Comparison of ENCODE assay signal across 1 cellular context in the genomic region with DNA sequence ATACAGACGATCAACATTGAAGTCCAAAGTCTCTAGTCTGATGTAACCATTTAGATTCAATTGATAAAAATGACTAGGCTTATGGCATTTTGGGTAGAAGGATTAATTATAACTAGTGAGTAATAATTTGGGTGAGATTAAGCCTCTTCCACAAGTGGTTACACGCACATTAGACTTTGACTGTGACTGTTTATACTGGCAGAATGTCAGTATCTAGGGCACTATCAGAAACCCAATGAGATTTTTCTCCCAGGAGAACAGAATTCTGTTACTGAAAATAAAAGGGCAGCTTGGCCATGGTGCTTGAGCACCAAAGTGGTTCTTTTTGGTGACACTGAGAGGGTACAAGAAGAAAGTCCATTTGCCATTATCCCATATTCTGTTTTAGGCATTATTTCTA.
TF ChIP-seq lines count a peak whose summit lies in the region.

No MANE protein-coding gene starts in this region.

TF ChIP-seq in HEK293, 187 proteins besides CTCF, POLR2A, EP300 and RAD21 (continued from another document):
- TF ChIP-seq, protein P1, sequence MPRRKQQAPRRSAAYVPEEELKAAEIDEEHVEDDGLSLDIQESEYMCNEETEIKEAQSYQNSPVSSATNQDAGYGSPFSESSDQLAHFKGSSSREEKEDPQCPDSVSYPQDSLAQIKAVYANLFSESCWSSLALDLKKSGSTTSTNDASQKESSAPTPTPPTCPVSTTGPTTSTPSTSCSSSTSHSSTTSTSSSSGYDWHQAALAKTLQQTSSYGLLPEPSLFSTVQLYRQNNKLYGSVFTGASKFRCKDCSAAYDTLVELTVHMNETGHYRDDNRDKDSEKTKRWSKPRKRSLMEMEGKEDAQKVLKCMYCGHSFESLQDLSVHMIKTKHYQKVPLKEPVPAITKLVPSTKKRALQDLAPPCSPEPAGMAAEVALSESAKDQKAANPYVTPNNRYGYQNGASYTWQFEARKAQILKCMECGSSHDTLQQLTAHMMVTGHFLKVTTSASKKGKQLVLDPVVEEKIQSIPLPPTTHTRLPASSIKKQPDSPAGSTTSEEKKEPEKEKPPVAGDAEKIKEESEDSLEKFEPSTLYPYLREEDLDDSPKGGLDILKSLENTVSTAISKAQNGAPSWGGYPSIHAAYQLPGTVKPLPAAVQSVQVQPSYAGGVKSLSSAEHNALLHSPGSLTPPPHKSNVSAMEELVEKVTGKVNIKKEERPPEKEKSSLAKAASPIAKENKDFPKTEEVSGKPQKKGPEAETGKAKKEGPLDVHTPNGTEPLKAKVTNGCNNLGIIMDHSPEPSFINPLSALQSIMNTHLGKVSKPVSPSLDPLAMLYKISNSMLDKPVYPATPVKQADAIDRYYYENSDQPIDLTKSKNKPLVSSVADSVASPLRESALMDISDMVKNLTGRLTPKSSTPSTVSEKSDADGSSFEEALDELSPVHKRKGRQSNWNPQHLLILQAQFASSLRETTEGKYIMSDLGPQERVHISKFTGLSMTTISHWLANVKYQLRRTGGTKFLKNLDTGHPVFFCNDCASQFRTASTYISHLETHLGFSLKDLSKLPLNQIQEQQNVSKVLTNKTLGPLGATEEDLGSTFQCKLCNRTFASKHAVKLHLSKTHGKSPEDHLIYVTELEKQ (tag by site-specific recombination; IDR thresholded peaks at IDR 0.05; ENCODE audit: borderline replicate concordance): no peak
- no peak for TF ChIP-seq TRIM28 (IDR thresholded peaks at IDR 0.05; ENCODE audit: borderline replicate concordance, low read length)
- TF ChIP-seq ZNF501 (tag by site-specific recombination; IDR thresholded peaks at IDR 0.05): no peak
- TF ChIP-seq ZNF660 (tag by site-specific recombination; IDR thresholded peaks at IDR 0.05): 0 out of 2 replicates have a peak, but pooled peaks have one; percentile 30
- TF ChIP-seq ZFP69B (tag by site-specific recombination; IDR thresholded peaks at IDR 0.05): no peak
- no peak for TF ChIP-seq ZNF707 (tag by site-specific recombination; IDR thresholded peaks at IDR 0.05)
- TF ChIP-seq, protein P2, sequence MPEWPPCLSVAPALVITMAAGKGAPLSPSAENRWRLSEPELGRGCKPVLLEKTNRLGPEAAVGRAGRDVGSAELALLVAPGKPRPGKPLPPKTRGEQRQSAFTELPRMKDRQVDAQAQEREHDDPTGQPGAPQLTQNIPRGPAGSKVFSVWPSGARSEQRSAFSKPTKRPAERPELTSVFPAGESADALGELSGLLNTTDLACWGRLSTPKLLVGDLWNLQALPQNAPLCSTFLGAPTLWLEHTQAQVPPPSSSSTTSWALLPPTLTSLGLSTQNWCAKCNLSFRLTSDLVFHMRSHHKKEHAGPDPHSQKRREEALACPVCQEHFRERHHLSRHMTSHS (tag by site-specific recombination; IDR thresholded peaks at IDR 0.05): no peak
- TF ChIP-seq, protein P3, sequence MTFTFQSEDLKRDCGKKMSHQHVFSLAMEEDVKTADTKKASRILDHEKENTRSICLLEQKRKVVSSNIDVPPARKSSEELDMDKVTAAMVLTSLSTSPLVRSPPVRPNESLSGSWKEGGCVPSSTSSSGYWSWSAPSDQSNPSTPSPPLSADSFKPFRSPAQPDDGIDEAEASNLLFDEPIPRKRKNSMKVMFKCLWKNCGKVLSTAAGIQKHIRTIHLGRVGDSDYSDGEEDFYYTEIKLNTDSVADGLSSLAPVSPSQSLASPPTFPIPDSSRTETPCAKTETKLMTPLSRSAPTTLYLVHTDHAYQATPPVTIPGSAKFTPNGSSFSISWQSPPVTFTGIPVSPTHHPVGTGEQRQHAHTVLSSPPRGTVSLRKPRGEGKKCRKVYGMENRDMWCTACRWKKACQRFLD (tag by site-specific recombination; IDR thresholded peaks at IDR 0.05): no peak
- no peak for TF ChIP-seq ZFHX2 (tag by site-specific recombination; conservative IDR thresholded peaks at IDR 0.05)
- TF ChIP-seq FEZF1 (tag by site-specific recombination; IDR thresholded peaks at IDR 0.05): 0 out of 2 replicates have a peak, but pooled peaks have one; percentile 20
- TF ChIP-seq ZEB2 (tag by site-specific recombination; IDR thresholded peaks at IDR 0.05): 0 out of 2 replicates have a peak, but pooled peaks have one; percentile 28
- no peak for TF ChIP-seq ZSCAN23 (tag by site-specific recombination; IDR thresholded peaks at IDR 0.05)
- no peak for TF ChIP-seq ZNF37A (tag by site-specific recombination; IDR thresholded peaks at IDR 0.05)
- TF ChIP-seq ZXDB (tag by site-specific recombination; IDR thresholded peaks at IDR 0.05): 0 out of 2 replicates have a peak, but pooled peaks have one; percentile 14
- TF ChIP-seq, protein P4, sequence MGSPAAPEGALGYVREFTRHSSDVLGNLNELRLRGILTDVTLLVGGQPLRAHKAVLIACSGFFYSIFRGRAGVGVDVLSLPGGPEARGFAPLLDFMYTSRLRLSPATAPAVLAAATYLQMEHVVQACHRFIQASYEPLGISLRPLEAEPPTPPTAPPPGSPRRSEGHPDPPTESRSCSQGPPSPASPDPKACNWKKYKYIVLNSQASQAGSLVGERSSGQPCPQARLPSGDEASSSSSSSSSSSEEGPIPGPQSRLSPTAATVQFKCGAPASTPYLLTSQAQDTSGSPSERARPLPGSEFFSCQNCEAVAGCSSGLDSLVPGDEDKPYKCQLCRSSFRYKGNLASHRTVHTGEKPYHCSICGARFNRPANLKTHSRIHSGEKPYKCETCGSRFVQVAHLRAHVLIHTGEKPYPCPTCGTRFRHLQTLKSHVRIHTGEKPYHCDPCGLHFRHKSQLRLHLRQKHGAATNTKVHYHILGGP (tag by site-specific recombination; IDR thresholded peaks at IDR 0.05): no peak
- no peak for TF ChIP-seq ZNF837 (tag by site-specific recombination; IDR thresholded peaks at IDR 0.05)
- TF ChIP-seq, protein P5, sequence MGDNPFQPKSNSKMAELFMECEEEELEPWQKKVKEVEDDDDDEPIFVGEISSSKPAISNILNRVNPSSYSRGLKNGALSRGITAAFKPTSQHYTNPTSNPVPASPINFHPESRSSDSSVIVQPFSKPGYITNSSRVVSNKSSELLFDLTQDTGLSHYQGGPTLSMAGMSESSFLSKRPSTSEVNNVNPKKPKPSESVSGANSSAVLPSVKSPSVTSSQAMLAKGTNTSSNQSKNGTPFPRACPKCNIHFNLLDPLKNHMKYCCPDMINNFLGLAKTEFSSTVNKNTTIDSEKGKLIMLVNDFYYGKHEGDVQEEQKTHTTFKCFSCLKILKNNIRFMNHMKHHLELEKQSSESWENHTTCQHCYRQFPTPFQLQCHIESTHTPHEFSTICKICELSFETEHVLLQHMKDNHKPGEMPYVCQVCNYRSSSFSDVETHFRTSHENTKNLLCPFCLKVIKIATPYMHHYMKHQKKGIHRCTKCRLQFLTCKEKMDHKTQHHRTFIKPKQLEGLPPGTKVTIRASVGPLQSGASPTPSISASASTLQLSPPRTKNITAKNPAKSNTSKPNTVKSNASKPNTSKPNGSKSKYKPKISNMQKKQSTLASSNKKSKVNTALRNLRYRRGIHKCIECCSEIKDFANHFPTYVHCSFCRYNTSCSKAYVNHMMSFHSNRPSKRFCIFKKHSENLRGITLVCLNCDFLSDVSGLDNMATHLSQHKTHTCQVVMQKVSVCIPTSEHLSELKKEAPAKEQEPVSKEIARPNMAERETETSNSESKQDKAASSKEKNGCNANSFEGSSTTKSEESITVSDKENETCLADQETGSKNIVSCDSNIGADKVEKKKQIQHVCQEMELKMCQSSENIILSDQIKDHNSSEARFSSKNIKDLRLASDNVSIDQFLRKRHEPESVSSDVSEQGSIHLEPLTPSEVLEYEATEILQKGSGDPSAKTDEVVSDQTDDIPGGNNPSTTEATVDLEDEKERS (tag by site-specific recombination; IDR thresholded peaks at IDR 0.05): no peak
- no peak for TF ChIP-seq ZNF132 (tag by site-specific recombination; IDR thresholded peaks at IDR 0.05; ENCODE audit: borderline replicate concordance)
- TF ChIP-seq ZNF302 (tag by site-specific recombination; IDR thresholded peaks at IDR 0.05; ENCODE audit: low read depth): no peak
- TF ChIP-seq ZNF341 (tag by site-specific recombination; IDR thresholded peaks at IDR 0.05; ENCODE audit: low read depth): no peak
- TF ChIP-seq ZNF785 (tag by site-specific recombination; IDR thresholded peaks at IDR 0.05): no peak
